In genomic region chr1:2312589-2313301, GRCh38 we compare ENCODE assay signal across 11 cellular contexts.
DNase-seq lines count a peak whose midpoint lies in the region; TF ChIP-seq lines count a peak whose summit lies in the region.
"Had no signal": no experiment of that assay in that cellular context is flagged by ENCODE, and none has a peak within 500 bp of the region (broad histone marks: within the 10 kb centered on the region; RNA-seq: fewer than 3 reads in every experiment).

No MANE protein-coding gene starts in this region.

- H3K4me1 ChIP-seq in esophagus muscularis mucosa (peaks cover 55 to 81% (median 80%) of the 10 kb centered on the region in 4 donors), trophoblast cell (ENCODE audit: control insufficient read depth in 1 of 2, insufficient read depth in 2 of 2, low read length in 2 of 2) (peaks cover 40 to 48% of the 10 kb centered on the region in 2 experiments), HAP-1 (peaks cover 5% of the 10 kb centered on the region; the same call in 1 of the 2 replicates)

- H2AFZ ChIP-seq in trophoblast cell (ENCODE audit: insufficient read depth, low read length, poor library complexity) = no peak overlapping the region

- peak overlapping the region; percentile 15 for H2AK5ac ChIP-seq in trophoblast cell (ENCODE audit: low read length)

- H4K12ac ChIP-seq in trophoblast cell (ENCODE audit: low read depth, low read length) = no peak overlapping the region

- H3K4me2 ChIP-seq in trophoblast cell (ENCODE audit: low read length) = no peak overlapping the region

- 41% methylated on average over 13 of the region's 23 CpGs for WGBS in esophagus muscularis mucosa
- no CpG with 5 or more reads among the region's 23 CpGs for WGBS in trophoblast cell (ENCODE audit: extremely low coverage, insufficient coverage, insufficient read length)

- no peaks in the 10 kb centered on the region for H3K4me1 Mint-ChIP-seq in activated T-helper 1 cell treated with anti-CD3 and anti-CD28 coated beads, Interleukin-12 subunit alpha, Interleukin-12 subunit beta, Interleukin-2, Interleukin-4 antibody, amounts not matched to agents 30 ng/mL and 10 ng/mL and 1 ng/mL, durations not matched to agents 14 hours and 24 hours and 36 hours (ENCODE audit: low read depth)

- peak overlapping the region; percentile 12 for H3K18ac ChIP-seq in trophoblast cell (ENCODE audit: low read length)

- peaks cover 40% of the 10 kb centered on the region for H3K79me1 ChIP-seq in trophoblast cell (ENCODE audit: low read length)

- no peaks in the 10 kb centered on the region for H3K27me3 ChIP-seq in esophagus muscularis mucosa
- no peaks in the 10 kb centered on the region for H3K27me3 ChIP-seq in trophoblast cell (ENCODE audit: insufficient read depth, low read length)
- no peaks in the 10 kb centered on the region for H3K27me3 ChIP-seq in HAP-1 (ENCODE audit: low read depth)

- H3K9ac ChIP-seq in trophoblast cell (ENCODE audit: low read length) = no peak overlapping the region

- no peaks in the 10 kb centered on the region for H3K27me3 Mint-ChIP-seq in activated T-helper 1 cell treated with anti-CD3 and anti-CD28 coated beads, Interleukin-12 subunit alpha, Interleukin-12 subunit beta, Interleukin-2, Interleukin-4 antibody, amounts not matched to agents 30 ng/mL and 10 ng/mL and 1 ng/mL, durations not matched to agents 14 hours and 24 hours and 36 hours (ENCODE audit: insufficient read depth)

- no peak for TF ChIP-seq EP300 in esophagus muscularis mucosa (IDR thresholded peaks at IDR 0.05)

- H4K91ac ChIP-seq in trophoblast cell (ENCODE audit: low read depth, low read length) = peak overlapping the region; percentile 91

- H3K9me3 ChIP-seq in esophagus muscularis mucosa (no peaks in the 10 kb centered on the region), trophoblast cell (ENCODE audit: insufficient read depth, low read depth, low read length) (peaks cover 3% of the 10 kb centered on the region), HAP-1 (no peaks in the 10 kb centered on the region)

- H3K27ac Mint-ChIP-seq in activated T-helper 1 cell treated with anti-CD3 and anti-CD28 coated beads, Interleukin-12 subunit alpha, Interleukin-12 subunit beta, Interleukin-2, Interleukin-4 antibody, amounts not matched to agents 30 ng/mL and 10 ng/mL and 1 ng/mL, durations not matched to agents 14 hours and 24 hours and 36 hours = no peak overlapping the region

- H3K27ac ChIP-seq in 22Rv1 = peak overlapping the region; percentile 15; the same call in 1 of the 2 replicates
- peak overlapping the region; percentile 93 to 98 (median 95) for H3K27ac ChIP-seq in esophagus muscularis mucosa (replicated peaks in 1 of 4)
- H3K27ac ChIP-seq in trophoblast cell (ENCODE audit: low read depth, low read length) = no peak overlapping the region
- H3K27ac ChIP-seq: C4-2B had no signal

- no peak overlapping the region for H3K4me3 Mint-ChIP-seq in activated T-helper 1 cell treated with anti-CD3 and anti-CD28 coated beads, Interleukin-12 subunit alpha, Interleukin-12 subunit beta, Interleukin-2, Interleukin-4 antibody, amounts not matched to agents 30 ng/mL and 10 ng/mL and 1 ng/mL, durations not matched to agents 14 hours and 24 hours and 36 hours

- H2BK5ac ChIP-seq in trophoblast cell (ENCODE audit: low read depth, low read length, poor library complexity) = peak overlapping the region; percentile 94

- H3K4ac ChIP-seq in trophoblast cell (ENCODE audit: low read depth, low read length) = no peak overlapping the region

- no peak overlapping the region for H3K14ac ChIP-seq in trophoblast cell (ENCODE audit: low read length)

- H2BK12ac ChIP-seq in trophoblast cell (ENCODE audit: low read length) = no peak overlapping the region

- in situ Hi-C loops in HAP-1 (cut with MboI; ENCODE audit: low sequenced_read_pairs) = no loop called here

- no peak overlapping the region for H3K4me3 ChIP-seq in esophagus muscularis mucosa
- H3K4me3 ChIP-seq in trophoblast cell (ENCODE audit: low read depth, low read length) = no peak overlapping the region
- no peak overlapping the region for H3K4me3 ChIP-seq in HAP-1

- peaks cover 6 to 17% (median 13%) of the 10 kb centered on the region in 4 donors for H3K36me3 ChIP-seq in esophagus muscularis mucosa
- peaks cover 18 to 21% of the 10 kb centered on the region in 2 experiments for H3K36me3 ChIP-seq in trophoblast cell (ENCODE audit: control insufficient read depth in 1 of 2, insufficient read depth in 2 of 2, low read length in 2 of 2)
- H3K36me3 ChIP-seq in HAP-1 (replicated peaks) = peaks cover 5% of the 10 kb centered on the region; the same call in 1 of the 2 replicates

- no peak overlapping the region for H4K8ac ChIP-seq in trophoblast cell (ENCODE audit: low read depth, low read length)

- no peak for TF ChIP-seq POLR2A in esophagus muscularis mucosa (IDR thresholded peaks at IDR 0.05; ENCODE audit: low read depth)

- no peaks in the 10 kb centered on the region for H3K9me3 Mint-ChIP-seq in activated T-helper 1 cell treated with anti-CD3 and anti-CD28 coated beads, Interleukin-12 subunit alpha, Interleukin-12 subunit beta, Interleukin-2, Interleukin-4 antibody, amounts not matched to agents 30 ng/mL and 10 ng/mL and 1 ng/mL, durations not matched to agents 14 hours and 24 hours and 36 hours

- DNase-seq in NCI-H2171 (lab: John Stamatoyannopoulos, UW) (peak; percentile 24), esophagus muscularis mucosa (ENCODE audit: extremely low spot score) (no peak), trophoblast cell (peak; percentile 50 to 61), epidermal melanocyte (ENCODE audit: insufficient read length, low spot score) (no peak), HAP-1 (ENCODE audit: low spot score in 2 of 2) (no peak), kidney glomerular epithelial cell (lab: John Stamatoyannopoulos, UW) (no peak)
- no peak for DNase-seq in activated T-helper 1 cell treated with anti-CD3 and anti-CD28 coated beads, Interleukin-12 subunit alpha, Interleukin-12 subunit beta, Interleukin-2, Interleukin-4 antibody, amounts not matched to agents 30 ng/mL and 10 ng/mL and 1 ng/mL, durations not matched to agents 14 hours and 24 hours and 36 hours (ENCODE audit: low spot score)
- DNase-seq: activated T-cell treated with anti-CD3 and anti-CD28 coated beads, Interleukin-2, amount 50 U/mL, for 48 hours; GOT3 had no signal

- peaks cover 13% of the 10 kb centered on the region for H3K79me2 ChIP-seq in trophoblast cell (ENCODE audit: control insufficient read depth, insufficient read depth, low read length, poor library complexity)

- intact Hi-C loops in esophagus muscularis mucosa (cut with DNase I) = loop anchor here (5.0 kb wide), 2 partner anchors 75 to 105 kb away; no protein-coding TSS in a partner anchor
- intact Hi-C loops in activated T-helper 1 cell treated with anti-CD3 and anti-CD28 coated beads, Interleukin-12 subunit alpha, Interleukin-12 subunit beta, Interleukin-2, Interleukin-4 antibody, amounts not matched to agents 30 ng/mL and 10 ng/mL and 1 ng/mL, durations not matched to agents 14 hours and 24 hours and 36 hours (cut with micrococcal nuclease) = no loop called here

- peak overlapping the region; percentile 9 for H2BK120ac ChIP-seq in trophoblast cell (ENCODE audit: insufficient read depth, low read length, poor library complexity)

- H3K23ac ChIP-seq in trophoblast cell (ENCODE audit: low read length) = no peak overlapping the region

- H3K36me3 Mint-ChIP-seq in activated T-helper 1 cell treated with anti-CD3 and anti-CD28 coated beads, Interleukin-12 subunit alpha, Interleukin-12 subunit beta, Interleukin-2, Interleukin-4 antibody, amounts not matched to agents 30 ng/mL and 10 ng/mL and 1 ng/mL, durations not matched to agents 14 hours and 24 hours and 36 hours (ENCODE audit: low read depth) = peaks cover 6% of the 10 kb centered on the region

- TF ChIP-seq CTCF in 22Rv1 (IDR thresholded peaks at IDR 0.05) (no peak), esophagus muscularis mucosa (IDR thresholded peaks at IDR 0.05) (no peak)

Comparison
In these comparisons a context has a peak if more than half of its experiments do, and no peak if none do; other contexts are left out.
1. DNase-seq: peak in NCI-H2171 (single experiment) and trophoblast cell (2 of 2); none in esophagus muscularis mucosa (single experiment), epidermal melanocyte (single experiment), HAP-1 (0 of 2), kidney glomerular epithelial cell (single experiment) and activated T-helper 1 cell treated with anti-CD3 and anti-CD28 coated beads, Interleukin-12 subunit alpha, Interleukin-12 subunit beta, Interleukin-2, Interleukin-4 antibody, amounts not matched to agents 30 ng/mL and 10 ng/mL and 1 ng/mL, durations not matched to agents 14 hours and 24 hours and 36 hours (single experiment).